8 cellular contexts compared by ENCODE assay signal in the genomic region with DNA sequence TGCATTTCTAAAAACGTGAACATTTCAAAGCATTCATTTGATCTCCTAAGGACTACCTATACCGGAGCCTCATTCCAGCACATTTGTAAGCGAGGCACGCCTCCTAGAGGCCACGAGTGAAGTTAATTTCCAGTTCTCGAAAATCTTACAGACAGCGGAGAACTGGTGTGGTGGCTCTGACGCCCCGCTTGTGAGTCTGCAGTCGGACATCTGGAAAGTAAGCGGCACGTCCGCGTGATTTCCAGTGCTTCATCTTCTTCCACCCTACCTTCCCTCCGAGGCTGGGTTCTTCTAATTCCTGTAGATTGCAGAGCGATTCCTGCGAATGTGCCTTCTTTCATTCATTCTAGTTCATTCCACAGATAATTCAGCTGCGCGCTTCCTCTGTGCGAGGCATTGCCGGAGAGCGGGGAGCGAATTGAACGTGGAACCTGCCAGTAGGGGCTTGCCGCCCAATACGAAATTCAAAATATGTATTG. TPM values are rescaled to one million over a fixed set of nuclear protein-coding genes. Genes with fewer than 3 reads are reported as not detected.
DNase-seq lines count a peak whose midpoint lies in the region; ATAC-seq and TF ChIP-seq lines count a peak whose summit lies in the region.

No MANE protein-coding gene starts in this region.

- H3K27ac Mint-ChIP-seq in activated naive CD4-positive, alpha-beta T cell treated with anti-CD3 and anti-CD28 coated beads, Interleukin-2, amount 10 ng/mL, durations not matched to agents 7 days and 5 days, result peak overlapping the region; percentile 94

- peaks cover 17% of the 10 kb centered on the region for H3K36me3 ChIP-seq in H7 (replicated peaks; ENCODE audit: control insufficient read depth, insufficient read depth, low read length)
- peaks cover 7% of the 10 kb centered on the region for H3K36me3 ChIP-seq in Loucy (ENCODE audit: insufficient read depth, low read length)
- H3K36me3 ChIP-seq in thoracic aorta, result peaks cover 5% of the 10 kb centered on the region

- no peaks in the 10 kb centered on the region for H3K9me3 Mint-ChIP-seq in activated naive CD4-positive, alpha-beta T cell treated with anti-CD3 and anti-CD28 coated beads, Interleukin-2, amount 10 ng/mL, durations not matched to agents 7 days and 5 days

- ATAC-seq in omental fat pad (ENCODE audit: low FRiP score), result peak; percentile 80
- peak; percentile 67 for ATAC-seq in thoracic aorta (ENCODE audit: insufficient number of reproducible peaks, low FRiP score, low read depth)

- peak overlapping the region; percentile 98 for H2AFZ ChIP-seq in Loucy (ENCODE audit: low read length)

- DNase-seq in GDM1 (lab: John Stamatoyannopoulos, UW) (peak; percentile 81), H7 (peak; percentile 72), SIG-M5 treated with dmso at 0.1 percent for 504 hours (lab: John Stamatoyannopoulos, UW; ENCODE audit: unreplicated experiment) (peak; percentile 93), glomerular endothelial cell (ENCODE audit: extremely low read depth, low read depth, low spot score) (peak; percentile 81), omental fat pad (ENCODE audit: low spot score) (peak; percentile 54), thoracic aorta (ENCODE audit: low spot score) (peak; percentile 32)
- peak; percentile 89 for DNase-seq in activated naive CD4-positive, alpha-beta T cell treated with anti-CD3 and anti-CD28 coated beads, Interleukin-2, amount 10 ng/mL, durations not matched to agents 7 days and 5 days

- peaks cover 9% of the 10 kb centered on the region for H4K20me1 ChIP-seq in Loucy (ENCODE audit: insufficient read depth, low read length, poor library complexity, severe bottlenecking)

- peaks cover 31% of the 10 kb centered on the region for H3K36me3 Mint-ChIP-seq in activated naive CD4-positive, alpha-beta T cell treated with anti-CD3 and anti-CD28 coated beads, Interleukin-2, amount 10 ng/mL, durations not matched to agents 7 days and 5 days

- H3K9ac ChIP-seq in Loucy (ENCODE audit: low read depth, low read length, poor library complexity, severe bottlenecking), result peak overlapping the region; percentile 92

- peak overlapping the region; percentile 100 for H3K4me3 Mint-ChIP-seq in activated naive CD4-positive, alpha-beta T cell treated with anti-CD3 and anti-CD28 coated beads, Interleukin-2, amount 10 ng/mL, durations not matched to agents 7 days and 5 days

- H3K4me2 ChIP-seq in Loucy (ENCODE audit: low read depth, low read length, poor library complexity, severe bottlenecking), result peak overlapping the region; percentile 99

- H3K27ac ChIP-seq in thoracic aorta, result peak overlapping the region; percentile 40 to 65

- CTCF ChIA-PET in activated naive CD4-positive, alpha-beta T cell treated with anti-CD3 and anti-CD28 coated beads, Interleukin-2, amount 10 ng/mL, durations not matched to agents 7 days and 5 days (lab: Charles Lee), result interaction anchor here (0.9 to 4.8 kb wide), 16 partner anchors 11 to 607 kb away, joined by 3 to 109 read pairs (median 4); a partner anchor contains a TSS

- H3K9me2 ChIP-seq in Loucy (replicated peaks; ENCODE audit: low read depth, low read length), result no peaks in the 10 kb centered on the region

- H3K79me2 ChIP-seq in Loucy (ENCODE audit: insufficient read depth, low read length), result peaks cover 40% of the 10 kb centered on the region

- peaks cover 17% of the 10 kb centered on the region for H3K27me3 Mint-ChIP-seq in activated naive CD4-positive, alpha-beta T cell treated with anti-CD3 and anti-CD28 coated beads, Interleukin-2, amount 10 ng/mL, durations not matched to agents 7 days and 5 days

- peaks cover 41% of the 10 kb centered on the region for H3K4me1 Mint-ChIP-seq in activated naive CD4-positive, alpha-beta T cell treated with anti-CD3 and anti-CD28 coated beads, Interleukin-2, amount 10 ng/mL, durations not matched to agents 7 days and 5 days

- H3K27me3 ChIP-seq in H7 (ENCODE audit: control insufficient read depth, insufficient read depth, low read length) (no peaks in the 10 kb centered on the region), Loucy (ENCODE audit: insufficient read depth, low read length, poor library complexity, severe bottlenecking) (no peaks in the 10 kb centered on the region), thoracic aorta (replicated peaks; ENCODE audit: insufficient read depth) (no peaks in the 10 kb centered on the region)

- H3K4me3 ChIP-seq in H7 (ENCODE audit: insufficient read depth, low read depth, low read length), result peak overlapping the region; percentile 74
- H3K4me3 ChIP-seq in Loucy (ENCODE audit: low read length, poor library complexity, severe bottlenecking), result peak overlapping the region; percentile 90
- peak overlapping the region; percentile 76 for H3K4me3 ChIP-seq in thoracic aorta

- H3F3A ChIP-seq in Loucy (ENCODE audit: low read depth), result no peaks in the 10 kb centered on the region

- H3K4me1 ChIP-seq in Loucy (ENCODE audit: insufficient read depth, low read length, poor library complexity, severe bottlenecking) (peaks cover 39% of the 10 kb centered on the region), thoracic aorta (ENCODE audit: control insufficient read depth in 1 of 2, low read depth in 2 of 2) (peaks cover 14 to 34% of the 10 kb centered on the region in 2 donors)

- peak; percentile 87 for TF ChIP-seq CTCF in Loucy (conservative IDR thresholded peaks at IDR 0.05; ENCODE audit: low read length)
- TF ChIP-seq CTCF in omental fat pad (IDR thresholded peaks at IDR 0.05), result peak in 1 of 3 donors; percentile 46
- peak; percentile 75 for TF ChIP-seq CTCF in thoracic aorta (IDR thresholded peaks at IDR 0.05)

- H3K9me3 ChIP-seq in Loucy (ENCODE audit: insufficient read depth, low read depth, low read length) (no peaks in the 10 kb centered on the region), thoracic aorta (no peaks in the 10 kb centered on the region)

RNA-seq across cellular contexts. Expression of a gene that starts 0.8 kb away (rescaled TPM):
- 66.1 and 69.2 TPM in 2 replicates for total RNA-seq in H7 (2014; rRNA removed; shearing (Covaris generic))
- total RNA-seq in glomerular endothelial cell (9.1 and 10.2 TPM in 2 replicates), omental fat pad (10 to 100 TPM in 1 of 4 donors, 1 to 10 TPM in 3; 5.6 to 19.5 (median 6.9) TPM), thoracic aorta (10 to 100 TPM in 1 of 2 donors, 1 to 10 TPM in 1; 7.3 to 11.4 TPM)

Comparison
In these comparisons a context has a peak if more than half of its experiments do, and no peak if none do; other contexts are left out.
1. Peak in every context shown above with its lines: DNase-seq, ATAC-seq, H3K4me3 ChIP-seq and H3K27ac ChIP-seq.
2. DNase-seq: peak in every context shown above with its lines; median percentile 93 in SIG-M5 treated with dmso at 0.1 percent for 504 hours; 89 in activated naive CD4-positive, alpha-beta T cell treated with anti-CD3 and anti-CD28 coated beads, Interleukin-2, amount 10 ng/mL, durations not matched to agents 7 days and 5 days; 81 in GDM1; 81 in glomerular endothelial cell; 72 in H7; 54 in omental fat pad; 32 in thoracic aorta.